Comparison of ENCODE assay signal across 1 cellular context in the genomic region with DNA sequence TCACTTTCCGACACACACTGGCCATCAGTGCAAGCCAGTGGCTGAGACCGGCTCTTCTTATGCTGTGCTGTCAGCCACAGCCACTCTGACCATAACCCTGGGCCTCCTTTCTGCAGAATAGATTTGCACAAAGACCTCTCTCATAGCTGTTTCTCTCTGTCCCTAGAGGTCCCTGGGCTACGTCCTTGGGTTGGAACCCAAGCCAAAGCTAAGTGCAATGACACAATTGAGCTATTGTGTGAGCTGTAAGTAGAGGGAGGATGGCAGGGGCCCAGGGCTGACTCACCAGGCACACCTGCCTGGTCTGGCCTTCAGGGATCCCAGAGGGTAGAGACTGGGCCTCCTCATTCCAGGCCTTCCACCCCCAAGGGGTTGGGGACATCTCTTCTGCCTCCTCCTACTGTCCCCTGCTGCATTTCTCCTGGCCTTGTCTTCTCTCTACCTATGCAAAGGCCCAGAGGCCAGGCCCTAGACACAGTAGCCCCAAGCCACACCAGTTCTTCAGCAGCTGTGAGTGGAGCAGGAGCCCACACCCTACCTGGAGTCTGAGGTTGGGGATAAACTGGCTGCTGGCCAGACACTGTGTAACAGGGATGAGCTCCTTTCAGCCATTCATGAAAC.
A peak's percentile ranks its signal among the peaks of the same experiment; 100 is the strongest.
TF ChIP-seq lines count a peak whose summit lies in the region.

No MANE protein-coding gene starts in this region.

TF ChIP-seq in HepG2, 621 proteins besides CTCF, POLR2A, EP300 and RAD21 (continued from another document and continues in another):
- TF ChIP-seq, protein P1, sequence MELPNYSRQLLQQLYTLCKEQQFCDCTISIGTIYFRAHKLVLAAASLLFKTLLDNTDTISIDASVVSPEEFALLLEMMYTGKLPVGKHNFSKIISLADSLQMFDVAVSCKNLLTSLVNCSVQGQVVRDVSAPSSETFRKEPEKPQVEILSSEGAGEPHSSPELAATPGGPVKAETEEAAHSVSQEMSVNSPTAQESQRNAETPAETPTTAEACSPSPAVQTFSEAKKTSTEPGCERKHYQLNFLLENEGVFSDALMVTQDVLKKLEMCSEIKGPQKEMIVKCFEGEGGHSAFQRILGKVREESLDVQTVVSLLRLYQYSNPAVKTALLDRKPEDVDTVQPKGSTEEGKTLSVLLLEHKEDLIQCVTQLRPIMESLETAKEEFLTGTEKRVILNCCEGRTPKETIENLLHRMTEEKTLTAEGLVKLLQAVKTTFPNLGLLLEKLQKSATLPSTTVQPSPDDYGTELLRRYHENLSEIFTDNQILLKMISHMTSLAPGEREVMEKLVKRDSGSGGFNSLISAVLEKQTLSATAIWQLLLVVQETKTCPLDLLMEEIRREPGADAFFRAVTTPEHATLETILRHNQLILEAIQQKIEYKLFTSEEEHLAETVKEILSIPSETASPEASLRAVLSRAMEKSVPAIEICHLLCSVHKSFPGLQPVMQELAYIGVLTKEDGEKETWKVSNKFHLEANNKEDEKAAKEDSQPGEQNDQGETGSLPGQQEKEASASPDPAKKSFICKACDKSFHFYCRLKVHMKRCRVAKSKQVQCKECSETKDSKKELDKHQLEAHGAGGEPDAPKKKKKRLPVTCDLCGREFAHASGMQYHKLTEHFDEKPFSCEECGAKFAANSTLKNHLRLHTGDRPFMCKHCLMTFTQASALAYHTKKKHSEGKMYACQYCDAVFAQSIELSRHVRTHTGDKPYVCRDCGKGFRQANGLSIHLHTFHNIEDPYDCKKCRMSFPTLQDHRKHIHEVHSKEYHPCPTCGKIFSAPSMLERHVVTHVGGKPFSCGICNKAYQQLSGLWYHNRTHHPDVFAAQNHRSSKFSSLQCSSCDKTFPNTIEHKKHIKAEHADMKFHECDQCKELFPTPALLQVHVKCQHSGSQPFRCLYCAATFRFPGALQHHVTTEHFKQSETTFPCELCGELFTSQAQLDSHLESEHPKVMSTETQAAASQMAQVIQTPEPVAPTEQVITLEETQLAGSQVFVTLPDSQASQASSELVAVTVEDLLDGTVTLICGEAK (IDR thresholded peaks at IDR 0.05): no peak
- TF ChIP-seq, protein P1 (CRISPR knock-in tag; IDR thresholded peaks at IDR 0.05): peak; percentile 67
- TF ChIP-seq, protein P2, sequence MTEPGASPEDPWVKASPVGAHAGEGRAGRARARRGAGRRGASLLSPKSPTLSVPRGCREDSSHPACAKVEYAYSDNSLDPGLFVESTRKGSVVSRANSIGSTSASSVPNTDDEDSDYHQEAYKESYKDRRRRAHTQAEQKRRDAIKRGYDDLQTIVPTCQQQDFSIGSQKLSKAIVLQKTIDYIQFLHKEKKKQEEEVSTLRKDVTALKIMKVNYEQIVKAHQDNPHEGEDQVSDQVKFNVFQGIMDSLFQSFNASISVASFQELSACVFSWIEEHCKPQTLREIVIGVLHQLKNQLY (CRISPR knock-in tag; IDR thresholded peaks at IDR 0.05): peak; percentile 48; the same call in 1 of the 2 replicates
- TF ChIP-seq ZNF549 (CRISPR knock-in tag; IDR thresholded peaks at IDR 0.05) (no peak), CBX1 (IDR thresholded peaks at IDR 0.05; ENCODE audit: low read depth) (peak; percentile 61), FOSL1 (CRISPR knock-in tag; IDR thresholded peaks at IDR 0.05; ENCODE audit: borderline replicate concordance) (peak; percentile 97), CHD2 (IDR thresholded peaks at IDR 0.05; ENCODE audit: low read depth, low read length) (no peak), RXRB (CRISPR knock-in tag; IDR thresholded peaks at IDR 0.05; ENCODE audit: borderline replicate concordance) (peak; percentile 93), TARDBP (CRISPR knock-in tag; IDR thresholded peaks at IDR 0.05) (peak; percentile 78), U2AF1 (optimal IDR thresholded peaks at IDR 0.05; ENCODE audit: low read depth, low read length) (peak; percentile 12), JUNB (CRISPR knock-in tag; IDR thresholded peaks at IDR 0.05; ENCODE audit: borderline replicate concordance) (peak; percentile 96), KDM4B (CRISPR knock-in tag; IDR thresholded peaks at IDR 0.05) (0 out of 2 replicates have a peak, but pooled peaks have one; percentile 15), RNF2 (conservative IDR thresholded peaks at IDR 0.05; ENCODE audit: low read depth) (0 out of 2 replicates have a peak, but pooled peaks have one; percentile 34), GATA4 (IDR thresholded peaks at IDR 0.05; ENCODE audit: borderline replicate concordance, low read depth) (peak; percentile 75), JARID2 (CRISPR knock-in tag; IDR thresholded peaks at IDR 0.05; ENCODE audit: insufficient replicate concordance) (peak; percentile 83), ARID2 (CRISPR knock-in tag; IDR thresholded peaks at IDR 0.05; ENCODE audit: borderline replicate concordance) (no peak), ZNF383 (CRISPR knock-in tag; IDR thresholded peaks at IDR 0.05; ENCODE audit: borderline replicate concordance) (no peak), ZNF225 (CRISPR knock-in tag; IDR thresholded peaks at IDR 0.05) (no peak), ZNF460 (CRISPR knock-in tag; IDR thresholded peaks at IDR 0.05; ENCODE audit: borderline replicate concordance) (no peak; the same call in 1 of the 2 replicates)
- TF ChIP-seq, protein P3, sequence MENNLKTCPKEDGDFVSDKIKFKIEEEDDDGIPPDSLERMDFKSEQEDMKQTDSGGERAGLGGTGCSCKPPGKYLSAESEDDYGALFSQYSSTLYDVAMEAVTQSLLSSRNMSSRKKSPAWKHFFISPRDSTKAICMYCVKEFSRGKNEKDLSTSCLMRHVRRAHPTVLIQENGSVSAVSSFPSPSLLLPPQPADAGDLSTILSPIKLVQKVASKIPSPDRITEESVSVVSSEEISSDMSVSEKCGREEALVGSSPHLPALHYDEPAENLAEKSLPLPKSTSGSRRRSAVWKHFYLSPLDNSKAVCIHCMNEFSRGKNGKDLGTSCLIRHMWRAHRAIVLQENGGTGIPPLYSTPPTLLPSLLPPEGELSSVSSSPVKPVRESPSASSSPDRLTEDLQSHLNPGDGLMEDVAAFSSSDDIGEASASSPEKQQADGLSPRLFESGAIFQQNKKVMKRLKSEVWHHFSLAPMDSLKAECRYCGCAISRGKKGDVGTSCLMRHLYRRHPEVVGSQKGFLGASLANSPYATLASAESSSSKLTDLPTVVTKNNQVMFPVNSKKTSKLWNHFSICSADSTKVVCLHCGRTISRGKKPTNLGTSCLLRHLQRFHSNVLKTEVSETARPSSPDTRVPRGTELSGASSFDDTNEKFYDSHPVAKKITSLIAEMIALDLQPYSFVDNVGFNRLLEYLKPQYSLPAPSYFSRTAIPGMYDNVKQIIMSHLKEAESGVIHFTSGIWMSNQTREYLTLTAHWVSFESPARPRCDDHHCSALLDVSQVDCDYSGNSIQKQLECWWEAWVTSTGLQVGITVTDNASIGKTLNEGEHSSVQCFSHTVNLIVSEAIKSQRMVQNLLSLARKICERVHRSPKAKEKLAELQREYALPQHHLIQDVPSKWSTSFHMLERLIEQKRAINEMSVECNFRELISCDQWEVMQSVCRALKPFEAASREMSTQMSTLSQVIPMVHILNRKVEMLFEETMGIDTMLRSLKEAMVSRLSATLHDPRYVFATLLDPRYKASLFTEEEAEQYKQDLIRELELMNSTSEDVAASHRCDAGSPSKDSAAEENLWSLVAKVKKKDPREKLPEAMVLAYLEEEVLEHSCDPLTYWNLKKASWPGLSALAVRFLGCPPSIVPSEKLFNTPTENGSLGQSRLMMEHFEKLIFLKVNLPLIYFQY (CRISPR knock-in tag; IDR thresholded peaks at IDR 0.05; ENCODE audit: borderline replicate concordance): peak; percentile 86; the same call in 1 of the 2 replicates
- TF ChIP-seq, protein P4, sequence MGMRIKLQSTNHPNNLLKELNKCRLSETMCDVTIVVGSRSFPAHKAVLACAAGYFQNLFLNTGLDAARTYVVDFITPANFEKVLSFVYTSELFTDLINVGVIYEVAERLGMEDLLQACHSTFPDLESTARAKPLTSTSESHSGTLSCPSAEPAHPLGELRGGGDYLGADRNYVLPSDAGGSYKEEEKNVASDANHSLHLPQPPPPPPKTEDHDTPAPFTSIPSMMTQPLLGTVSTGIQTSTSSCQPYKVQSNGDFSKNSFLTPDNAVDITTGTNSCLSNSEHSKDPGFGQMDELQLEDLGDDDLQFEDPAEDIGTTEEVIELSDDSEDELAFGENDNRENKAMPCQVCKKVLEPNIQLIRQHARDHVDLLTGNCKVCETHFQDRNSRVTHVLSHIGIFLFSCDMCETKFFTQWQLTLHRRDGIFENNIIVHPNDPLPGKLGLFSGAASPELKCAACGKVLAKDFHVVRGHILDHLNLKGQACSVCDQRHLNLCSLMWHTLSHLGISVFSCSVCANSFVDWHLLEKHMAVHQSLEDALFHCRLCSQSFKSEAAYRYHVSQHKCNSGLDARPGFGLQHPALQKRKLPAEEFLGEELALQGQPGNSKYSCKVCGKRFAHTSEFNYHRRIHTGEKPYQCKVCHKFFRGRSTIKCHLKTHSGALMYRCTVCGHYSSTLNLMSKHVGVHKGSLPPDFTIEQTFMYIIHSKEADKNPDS (CRISPR knock-in tag; IDR thresholded peaks at IDR 0.05): peak; percentile 62; the same call in 1 of the 2 replicates
- TF ChIP-seq, protein P5, sequence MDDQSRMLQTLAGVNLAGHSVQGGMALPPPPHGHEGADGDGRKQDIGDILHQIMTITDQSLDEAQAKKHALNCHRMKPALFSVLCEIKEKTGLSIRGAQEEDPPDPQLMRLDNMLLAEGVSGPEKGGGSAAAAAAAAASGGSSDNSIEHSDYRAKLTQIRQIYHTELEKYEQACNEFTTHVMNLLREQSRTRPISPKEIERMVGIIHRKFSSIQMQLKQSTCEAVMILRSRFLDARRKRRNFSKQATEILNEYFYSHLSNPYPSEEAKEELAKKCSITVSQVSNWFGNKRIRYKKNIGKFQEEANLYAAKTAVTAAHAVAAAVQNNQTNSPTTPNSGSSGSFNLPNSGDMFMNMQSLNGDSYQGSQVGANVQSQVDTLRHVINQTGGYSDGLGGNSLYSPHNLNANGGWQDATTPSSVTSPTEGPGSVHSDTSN (CRISPR knock-in tag; IDR thresholded peaks at IDR 0.05; ENCODE audit: borderline replicate concordance): no peak
- TF ChIP-seq, protein P6, sequence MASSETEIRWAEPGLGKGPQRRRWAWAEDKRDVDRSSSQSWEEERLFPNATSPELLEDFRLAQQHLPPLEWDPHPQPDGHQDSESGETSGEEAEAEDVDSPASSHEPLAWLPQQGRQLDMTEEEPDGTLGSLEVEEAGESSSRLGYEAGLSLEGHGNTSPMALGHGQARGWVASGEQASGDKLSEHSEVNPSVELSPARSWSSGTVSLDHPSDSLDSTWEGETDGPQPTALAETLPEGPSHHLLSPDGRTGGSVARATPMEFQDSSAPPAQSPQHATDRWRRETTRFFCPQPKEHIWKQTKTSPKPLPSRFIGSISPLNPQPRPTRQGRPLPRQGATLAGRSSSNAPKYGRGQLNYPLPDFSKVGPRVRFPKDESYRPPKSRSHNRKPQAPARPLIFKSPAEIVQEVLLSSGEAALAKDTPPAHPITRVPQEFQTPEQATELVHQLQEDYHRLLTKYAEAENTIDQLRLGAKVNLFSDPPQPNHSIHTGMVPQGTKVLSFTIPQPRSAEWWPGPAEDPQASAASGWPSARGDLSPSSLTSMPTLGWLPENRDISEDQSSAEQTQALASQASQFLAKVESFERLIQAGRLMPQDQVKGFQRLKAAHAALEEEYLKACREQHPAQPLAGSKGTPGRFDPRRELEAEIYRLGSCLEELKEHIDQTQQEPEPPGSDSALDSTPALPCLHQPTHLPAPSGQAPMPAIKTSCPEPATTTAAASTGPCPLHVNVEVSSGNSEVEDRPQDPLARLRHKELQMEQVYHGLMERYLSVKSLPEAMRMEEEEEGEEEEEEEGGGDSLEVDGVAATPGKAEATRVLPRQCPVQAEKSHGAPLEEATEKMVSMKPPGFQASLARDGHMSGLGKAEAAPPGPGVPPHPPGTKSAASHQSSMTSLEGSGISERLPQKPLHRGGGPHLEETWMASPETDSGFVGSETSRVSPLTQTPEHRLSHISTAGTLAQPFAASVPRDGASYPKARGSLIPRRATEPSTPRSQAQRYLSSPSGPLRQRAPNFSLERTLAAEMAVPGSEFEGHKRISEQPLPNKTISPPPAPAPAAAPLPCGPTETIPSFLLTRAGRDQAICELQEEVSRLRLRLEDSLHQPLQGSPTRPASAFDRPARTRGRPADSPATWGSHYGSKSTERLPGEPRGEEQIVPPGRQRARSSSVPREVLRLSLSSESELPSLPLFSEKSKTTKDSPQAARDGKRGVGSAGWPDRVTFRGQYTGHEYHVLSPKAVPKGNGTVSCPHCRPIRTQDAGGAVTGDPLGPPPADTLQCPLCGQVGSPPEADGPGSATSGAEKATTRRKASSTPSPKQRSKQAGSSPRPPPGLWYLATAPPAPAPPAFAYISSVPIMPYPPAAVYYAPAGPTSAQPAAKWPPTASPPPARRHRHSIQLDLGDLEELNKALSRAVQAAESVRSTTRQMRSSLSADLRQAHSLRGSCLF (CRISPR knock-in tag; IDR thresholded peaks at IDR 0.05; ENCODE audit: borderline replicate concordance): no peak
- TF ChIP-seq, protein P7, sequence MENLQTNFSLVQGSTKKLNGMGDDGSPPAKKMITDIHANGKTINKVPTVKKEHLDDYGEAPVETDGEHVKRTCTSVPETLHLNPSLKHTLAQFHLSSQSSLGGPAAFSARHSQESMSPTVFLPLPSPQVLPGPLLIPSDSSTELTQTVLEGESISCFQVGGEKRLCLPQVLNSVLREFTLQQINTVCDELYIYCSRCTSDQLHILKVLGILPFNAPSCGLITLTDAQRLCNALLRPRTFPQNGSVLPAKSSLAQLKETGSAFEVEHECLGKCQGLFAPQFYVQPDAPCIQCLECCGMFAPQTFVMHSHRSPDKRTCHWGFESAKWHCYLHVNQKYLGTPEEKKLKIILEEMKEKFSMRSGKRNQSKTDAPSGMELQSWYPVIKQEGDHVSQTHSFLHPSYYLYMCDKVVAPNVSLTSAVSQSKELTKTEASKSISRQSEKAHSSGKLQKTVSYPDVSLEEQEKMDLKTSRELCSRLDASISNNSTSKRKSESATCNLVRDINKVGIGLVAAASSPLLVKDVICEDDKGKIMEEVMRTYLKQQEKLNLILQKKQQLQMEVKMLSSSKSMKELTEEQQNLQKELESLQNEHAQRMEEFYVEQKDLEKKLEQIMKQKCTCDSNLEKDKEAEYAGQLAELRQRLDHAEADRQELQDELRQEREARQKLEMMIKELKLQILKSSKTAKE (CRISPR knock-in tag; IDR thresholded peaks at IDR 0.05; ENCODE audit: borderline replicate concordance): peak; percentile 22; the same call in 1 of the 2 replicates
